In genomic region chr6:132977413-132977812, GRCh38 we compare ENCODE assay signal across 34 cellular contexts.
"Had no signal": no experiment of that assay in that cellular context is flagged by ENCODE, and none has a peak within 500 bp of the region (broad histone marks: within the 10 kb centered on the region; RNA-seq: fewer than 3 reads in every experiment).

No MANE protein-coding gene starts in this region.

- H3K27ac ChIP-seq: adrenal gland, ascending aorta, body of pancreas, brain microvascular endothelial cell, breast epithelium, cardiac muscle cell had no signal

- H3K4me3 ChIP-seq: adrenal gland, ascending aorta, body of pancreas, breast epithelium, cardiac muscle cell had no signal

- DNase-seq: activated effector memory CD4-positive, alpha-beta T cell treated with anti-CD3 and anti-CD28 coated beads, Interleukin-2, amount 50 U/mL, for 16 hours; activated effector memory CD4-positive, alpha-beta T cell treated with Interleukin-2 at 50 U/mL for 16 hours; activated gamma-delta T cell; activated gamma-delta T cell treated with Interleukin-2 at 50 U/mL for 16 hours; activated naive CD4-positive, alpha-beta T cell; activated naive CD4-positive, alpha-beta T cell treated with anti-CD3 and anti-CD28 coated beads for 36 hours; activated naive CD4-positive, alpha-beta T cell treated with anti-CD3 and anti-CD28 coated beads, Interleukin-2, amount 10 ng/mL, durations not matched to agents 7 days and 5 days; activated naive CD4-positive, alpha-beta T cell treated with anti-CD3 and anti-CD28 coated beads, Interleukin-2, amount 50 U/mL, for 16 hours; activated naive CD4-positive, alpha-beta T cell treated with Interleukin-2 at 50 U/mL for 16 hours; activated naive CD8-positive, alpha-beta T cell treated with anti-CD3 and anti-CD28 coated beads for 36 hours; activated naive CD8-positive, alpha-beta T cell treated with anti-CD3 and anti-CD28 coated beads, Interleukin-2, amount 10 ng/mL, durations not matched to agents 7 days and 5 days; activated naive CD8-positive, alpha-beta T cell treated with anti-CD3 and anti-CD28 coated beads, Interleukin-2, amount 50 U/mL, for 24 hours; activated T-cell treated with anti-CD3 and anti-CD28 coated beads, Interleukin-2, amount 50 U/mL, for 1 hour; activated T-cell treated with anti-CD3 and anti-CD28 coated beads, Interleukin-2, amount 50 U/mL, for 24 hours; activated T-cell treated with anti-CD3 and anti-CD28 coated beads, Interleukin-2, amount 50 U/mL, for 4 hours; activated T-cell treated with anti-CD3 and anti-CD28 coated beads, Interleukin-2, amount 50 U/mL, for 48 hours; activated T-cell treated with anti-CD3 and anti-CD28 coated beads, Interleukin-2, amount 50 U/mL, for 72 hours; adrenal gland; amniotic stem cell; amygdala; anterior cingulate cortex; aorta; body of pancreas; brain microvascular endothelial cell; caudate nucleus; central memory CD4-positive, alpha-beta T cell; cerebellar nuclear complex had no signal

- FAIRE-seq: astrocyte, bronchial epithelial cell had no signal

- ATAC-seq: activated naive CD4-positive, alpha-beta T cell treated with anti-CD3 and anti-CD28 coated beads, Interleukin-2, amount 50 U/mL, for 72 hours; activated naive CD8-positive, alpha-beta T cell treated with anti-CD3 and anti-CD28 coated beads, Interleukin-2, amount 50 U/mL, for 24 hours; activated T-cell treated with anti-CD3 and anti-CD28 coated beads, Interleukin-2, amount 50 U/mL, for 4 hours; activated T-cell treated with anti-CD3 and anti-CD28 coated beads, Interleukin-2, amount 50 U/mL, for 72 hours; activated T-helper 17 cell treated with anti-CD3 and anti-CD28 coated beads, Interleukin-2, amount 50 U/mL, for 72 hours; body of pancreas had no signal

- H3K9me3 ChIP-seq: adrenal gland, ascending aorta had no signal

- H3K4me1 ChIP-seq: adrenal gland, ascending aorta, body of pancreas, breast epithelium had no signal

- H3K27me3 ChIP-seq: adrenal gland, ascending aorta, body of pancreas, breast epithelium, cardiac muscle cell had no signal

- H3K36me3 ChIP-seq: adrenal gland, ascending aorta, brain microvascular endothelial cell, breast epithelium, cardiac muscle cell had no signal
